In the genomic region with DNA sequence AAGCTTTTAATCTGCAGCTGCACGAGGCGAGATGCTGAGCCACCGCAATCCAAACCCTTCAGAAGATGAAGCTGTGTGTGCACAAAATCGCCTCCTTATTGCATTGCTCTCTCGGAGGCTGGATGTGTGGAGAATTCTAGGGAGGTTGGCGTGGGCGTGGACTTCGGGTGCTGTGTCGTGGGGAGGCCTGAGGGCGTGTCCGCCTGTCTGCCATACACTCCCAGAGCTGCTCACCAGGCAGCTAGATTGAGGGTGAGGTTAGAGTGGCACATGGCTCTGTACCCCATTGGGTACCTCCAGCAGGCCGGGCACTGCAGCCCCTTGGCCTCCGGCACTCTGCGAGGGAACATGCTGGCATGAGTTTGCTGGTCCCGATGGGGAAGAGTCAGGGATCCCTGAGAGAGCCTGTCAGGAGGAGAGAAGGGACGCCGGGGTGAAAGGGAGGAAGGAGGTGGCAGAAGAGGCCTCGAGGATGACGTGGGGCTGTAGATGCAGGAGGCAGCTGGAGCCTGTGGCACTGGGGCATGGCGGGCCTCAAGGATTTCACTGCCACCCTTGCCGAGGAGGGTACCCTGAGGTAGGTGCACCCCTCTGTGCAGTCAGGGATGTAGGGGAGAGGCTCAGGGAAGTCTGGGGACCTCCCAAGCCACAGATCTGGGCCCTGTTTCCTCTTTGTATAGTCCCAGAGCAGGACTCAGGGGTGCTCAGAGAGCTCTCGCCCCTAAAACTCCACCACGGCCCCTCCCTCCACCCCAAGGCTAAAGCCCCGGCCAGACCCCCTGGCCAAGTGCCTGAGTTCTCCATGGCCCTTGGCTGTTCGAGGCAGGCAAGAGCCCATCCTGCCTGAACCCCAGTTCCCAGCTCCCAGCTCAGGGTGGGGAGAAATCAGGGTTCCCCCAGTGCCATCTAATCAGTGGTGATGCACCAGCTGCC, we compare ENCODE assay signal across 18 cellular contexts. TPM values are rescaled to one million over a fixed set of nuclear protein-coding genes. Genes with fewer than 3 reads are reported as not detected.
DNase-seq lines count a peak whose midpoint lies in the region.
"Had no signal": no experiment of that assay in that cellular context is flagged by ENCODE, and none has a peak within 500 bp of the region (broad histone marks: within the 10 kb centered on the region; RNA-seq: fewer than 3 reads in every experiment).

No MANE protein-coding gene starts in this region.

- H3K27ac ChIP-seq in HUES64 (ENCODE audit: low read depth, low read length) (0 out of 2 replicates have a peak overlapping the region, but pooled peaks have one; percentile 43), ectodermal cell (ENCODE audit: insufficient read depth, low read depth, low read length, poor library complexity, severe bottlenecking) (peak overlapping the region; percentile 93), mesendoderm (ENCODE audit: low read depth, low read length) (no peak overlapping the region), substantia nigra (ENCODE audit: low read depth, low read length, poor library complexity, severe bottlenecking) (peak overlapping the region; percentile 98)
- H3K27ac ChIP-seq: body of pancreas had no signal

- no peak overlapping the region for H3K56ac ChIP-seq in mesendoderm (ENCODE audit: low read length)

- no peak overlapping the region for H3K18ac ChIP-seq in mesendoderm (ENCODE audit: low read length)

- 92% methylated on average over 25 of the region's 25 CpGs for WGBS in HUES64
- 85 to 86% methylated on average over 25 of the region's 25 CpGs for WGBS in ectodermal cell, 2 experiments
- no CpG with 5 or more reads among the region's 25 CpGs for WGBS in mesendoderm (ENCODE audit: extremely low coverage, insufficient coverage, low lambda C conversion rate)

- peaks cover 12% of the 10 kb centered on the region for H3K27me3 ChIP-seq in HUES64 (ENCODE audit: insufficient read depth, low read length)
- H3K27me3 ChIP-seq in ectodermal cell (ENCODE audit: control insufficient read depth, insufficient read depth, low read length, poor library complexity, severe bottlenecking) = no peaks in the 10 kb centered on the region
- no peaks in the 10 kb centered on the region for H3K27me3 ChIP-seq in mesendoderm (ENCODE audit: insufficient read depth, low read length, poor library complexity)
- H3K27me3 ChIP-seq: body of pancreas had no signal

- H3K36me3 ChIP-seq in HUES64 (ENCODE audit: insufficient read depth, low read length) (no peaks in the 10 kb centered on the region), ectodermal cell (ENCODE audit: control insufficient read depth, insufficient read depth, low read length) (no peaks in the 10 kb centered on the region), mesendoderm (ENCODE audit: control insufficient read depth, insufficient read depth, low read length) (no peaks in the 10 kb centered on the region)
- H3K36me3 ChIP-seq: HAP-1 had no signal

- H3K9ac ChIP-seq in HUES64 (ENCODE audit: low read depth, low read length) = no peak overlapping the region
- H3K9ac ChIP-seq in mesendoderm (ENCODE audit: low read length) = no peak overlapping the region

- peaks cover 15% of the 10 kb centered on the region for H3K4me1 ChIP-seq in HUES64 (ENCODE audit: insufficient read depth, low read length)
- peaks cover 33% of the 10 kb centered on the region for H3K4me1 ChIP-seq in ectodermal cell (ENCODE audit: control insufficient read depth, insufficient read depth, low read length)
- H3K4me1 ChIP-seq in mesendoderm (ENCODE audit: control insufficient read depth, low read depth, low read length) = no peaks in the 10 kb centered on the region
- H3K4me1 ChIP-seq: HAP-1 had no signal

- H3K4me3 ChIP-seq in HUES64 (ENCODE audit: low read length) (no peak overlapping the region), ectodermal cell (ENCODE audit: insufficient read depth, low read depth, low read length) (no peak overlapping the region), mesendoderm (ENCODE audit: low read length) (no peak overlapping the region)
- H3K4me3 ChIP-seq: body of pancreas, HAP-1 had no signal

- H3K4ac ChIP-seq in mesendoderm (ENCODE audit: low read depth, low read length) = no peak overlapping the region

- H2BK15ac ChIP-seq in mesendoderm (replicated peaks; ENCODE audit: low read depth) = no peak overlapping the region

- no peak for DNase-seq in mesendoderm
- peak in 26 of 49 donors; percentile 27 to 66 (median 45) for DNase-seq in substantia nigra (lab: John Stamatoyannopoulos, UW)
- no peak for DNase-seq in NCI-H748 treated with DMSO at 0.1 percent for 48 hours (lab: John Stamatoyannopoulos, UW)
- DNase-seq in middle frontal gyrus (ENCODE audit: extremely low spot score, low spot score) = no peak
- no peak for DNase-seq in OCI-M1 (lab: John Stamatoyannopoulos, UW)
- DNase-seq in NCI-H1105 treated with DMSO at 0.1 percent for 48 hours (lab: John Stamatoyannopoulos, UW) = no peak
- DNase-seq: activated CD4-positive, alpha-beta T cell treated with anti-CD3 and anti-CD28 coated beads for 48 hours; activated CD8-positive, alpha-beta memory T cell treated with anti-CD3 and anti-CD28 coated beads, Interleukin-2, amount 10 ng/mL, durations not matched to agents 7 days and 5 days; activated naive CD8-positive, alpha-beta T cell treated with anti-CD3 and anti-CD28 coated beads for 36 hours; body of pancreas; erythroblast; foreskin melanocyte; NCI-H2081 treated with DMSO at 0.1 percent for 48 hours; NK-92 treated with Interleukin-12 subunit alpha and Interleukin-12 subunit beta, amount 100 ng/mL, for 24 hours; T-cell had no signal

- H4K8ac ChIP-seq in mesendoderm (ENCODE audit: low read depth, low read length) = no peak overlapping the region

- H3K23ac ChIP-seq in mesendoderm (ENCODE audit: low read length) = peak overlapping the region; percentile 24

- no peak overlapping the region for H2AK5ac ChIP-seq in mesendoderm (ENCODE audit: low read length)

- H4K5ac ChIP-seq in mesendoderm (ENCODE audit: low read length) = no peak overlapping the region

- no peaks in the 10 kb centered on the region for H3K9me3 ChIP-seq in HUES64 (ENCODE audit: insufficient read depth, low read depth, low read length)
- peaks cover 3% of the 10 kb centered on the region for H3K9me3 ChIP-seq in ectodermal cell (ENCODE audit: control insufficient read depth, low read length)
- H3K9me3 ChIP-seq: body of pancreas, HAP-1 had no signal

- H3K4me2 ChIP-seq in mesendoderm (ENCODE audit: low read length) = no peak overlapping the region

- no peaks in the 10 kb centered on the region for H3K79me1 ChIP-seq in mesendoderm (ENCODE audit: low read length)

- H2BK120ac ChIP-seq in mesendoderm (ENCODE audit: low read depth, low read length) = no peak overlapping the region

- H3K79me2 ChIP-seq in mesendoderm (ENCODE audit: control insufficient read depth, insufficient read depth, low read length) = no peaks in the 10 kb centered on the region

- no peak overlapping the region for H2BK5ac ChIP-seq in mesendoderm (ENCODE audit: low read length)

RNA-seq across cellular contexts. Expression of a gene that starts 38.8 kb away (rescaled TPM):
- polyA plus RNA-seq in HUES64 (2013, experiment 1 of 2) = 6.7 TPM
- 6.8 TPM for polyA plus RNA-seq in HUES64 (2013, experiment 2 of 2)
- polyA plus RNA-seq in ectodermal cell (2013, experiment 1 of 4) = 19.0 TPM
- polyA plus RNA-seq in ectodermal cell (2013, experiment 2 of 4) = 18.2 TPM
- polyA plus RNA-seq in ectodermal cell (2013, experiment 3 of 4) = 7.5 TPM
- 11.6 TPM for polyA plus RNA-seq in ectodermal cell (2013, experiment 4 of 4)
- 14.4 TPM for polyA plus RNA-seq in mesendoderm (2013, experiment 1 of 2)
- polyA plus RNA-seq in mesendoderm (2013, experiment 2 of 2) = 12.7 TPM

Comparison
In these comparisons a context has a peak if more than half of its experiments do, and no peak if none do; other contexts are left out.
1. DNase-seq: peak in substantia nigra (26 of 49); none in mesendoderm (single experiment), NCI-H748 treated with DMSO at 0.1 percent for 48 hours (single experiment), middle frontal gyrus (single experiment), OCI-M1 (single experiment) and NCI-H1105 treated with DMSO at 0.1 percent for 48 hours (single experiment).